15 cellular contexts compared by ENCODE assay signal in genomic region chr10:6958254-6958653, GRCh38.
DNase-seq lines count a peak whose midpoint lies in the region; ATAC-seq and TF ChIP-seq lines count a peak whose summit lies in the region.
"Had no signal": no experiment of that assay in that cellular context is flagged by ENCODE, and none has a peak within 500 bp of the region (broad histone marks: within the 10 kb centered on the region; RNA-seq: fewer than 3 reads in every experiment).

No MANE protein-coding gene starts in this region.

- peaks cover 0 to 4% (median 0%) of the 10 kb centered on the region in 5 donors for H3K27me3 Mint-ChIP-seq in naive thymus-derived CD4-positive, alpha-beta T cell
- H3K27me3 Mint-ChIP-seq in HFFc6 (ENCODE audit: insufficient read depth) = no peaks in the 10 kb centered on the region
- no peaks in the 10 kb centered on the region for H3K27me3 Mint-ChIP-seq in activated T-cell treated with anti-CD3 and anti-CD28 coated beads, Interleukin-2, amount 50 U/mL, for 72 hours (ENCODE audit: low read depth)

- H3K4me1 ChIP-seq in MM.1S (ENCODE audit: low read length) = peaks cover 22% of the 10 kb centered on the region
- H3K4me1 ChIP-seq in naive thymus-derived CD4-positive, alpha-beta T cell (ENCODE audit: control insufficient read depth in 2 of 2, insufficient read depth in 2 of 2, low read length in 2 of 2) = peaks cover 4 to 28% of the 10 kb centered on the region in 2 donors
- H3K4me1 ChIP-seq: body of pancreas had no signal

- H3K4me1 Mint-ChIP-seq in naive thymus-derived CD4-positive, alpha-beta T cell = peaks cover 0 to 18% (median 12%) of the 10 kb centered on the region in 7 donors
- no peaks in the 10 kb centered on the region for H3K4me1 Mint-ChIP-seq in HFFc6 (ENCODE audit: low read depth)
- H3K4me1 Mint-ChIP-seq in activated T-cell treated with anti-CD3 and anti-CD28 coated beads, Interleukin-2, amount 50 U/mL, for 72 hours (ENCODE audit: low read depth) = peaks cover 4% of the 10 kb centered on the region

- H3K9me3 ChIP-seq in MM.1S (replicated peaks; ENCODE audit: insufficient read depth, low read length) = no peaks in the 10 kb centered on the region
- H3K9me3 ChIP-seq in naive thymus-derived CD4-positive, alpha-beta T cell (ENCODE audit: control insufficient read depth in 2 of 3, low read length in 3 of 3) = no peaks in the 10 kb centered on the region
- H3K9me3 ChIP-seq: body of pancreas had no signal

- no peaks in the 10 kb centered on the region for H3K36me3 ChIP-seq in MM.1S (replicated peaks; ENCODE audit: insufficient read depth, low read length)
- H3K36me3 ChIP-seq in naive thymus-derived CD4-positive, alpha-beta T cell (ENCODE audit: control insufficient read depth in 2 of 3, insufficient read depth in 3 of 3, low read length in 3 of 3) = peaks cover 0 to 3% (median 0%) of the 10 kb centered on the region in 3 experiments

- peak; percentile 71 for ATAC-seq in naive thymus-derived CD4-positive, alpha-beta T cell
- no peak for ATAC-seq in activated T-cell treated with anti-CD3 and anti-CD28 coated beads, Interleukin-2, amount 50 U/mL, for 72 hours (replicated peaks in 1 of 2)
- ATAC-seq: body of pancreas, left cardiac atrium had no signal

- no peaks in the 10 kb centered on the region for H3K9me2 ChIP-seq in MM.1S (replicated peaks; ENCODE audit: insufficient read depth, low read length)

- CTCF ChIA-PET in naive thymus-derived CD4-positive, alpha-beta T cell (lab: Charles Lee) = no interaction called here

- TF ChIP-seq CTCF in MM.1S (IDR thresholded peaks at IDR 0.05; ENCODE audit: low read length) (peak; percentile 20), HFFc6 (IDR thresholded peaks at IDR 0.05) (no peak)

- DNase-seq in NCI-H146 (lab: John Stamatoyannopoulos, UW) (peak; percentile 14), NCI-H146 treated with DMSO at 0.1 percent for 48 hours (lab: John Stamatoyannopoulos, UW; ENCODE audit: unreplicated experiment) (no peak), MM.1S (peak; percentile 54), UCSD-AML1 (lab: John Stamatoyannopoulos, UW; ENCODE audit: unreplicated experiment) (peak; percentile 37), HFFc6 (no peak), DMS53 treated with DMSO at 0.1 percent for 48 hours (lab: John Stamatoyannopoulos, UW; ENCODE audit: unreplicated experiment) (no peak)
- DNase-seq in naive thymus-derived CD4-positive, alpha-beta T cell = no peak
- no peak for DNase-seq in activated T-cell treated with anti-CD3 and anti-CD28 coated beads, Interleukin-2, amount 50 U/mL, for 72 hours
- DNase-seq: CD4-positive, CD25-positive, alpha-beta regulatory T cell; dermis blood vessel endothelial cell; left cardiac atrium; NCI-H2081; NCI-H526 treated with DMSO at 0.1 percent for 48 hours had no signal

- intact Hi-C loops in naive thymus-derived CD4-positive, alpha-beta T cell (cut with micrococcal nuclease) = no loop called here

- no peaks in the 10 kb centered on the region for H3K27me3 ChIP-seq in MM.1S (replicated peaks; ENCODE audit: insufficient read depth, low read length)
- no peaks in the 10 kb centered on the region for H3K27me3 ChIP-seq in naive thymus-derived CD4-positive, alpha-beta T cell (ENCODE audit: control insufficient read depth in 2 of 2, insufficient read depth in 2 of 2, low read length in 2 of 2)
- H3K27me3 ChIP-seq: body of pancreas had no signal

- H4K20me1 ChIP-seq in MM.1S (ENCODE audit: insufficient read depth, low read length) = no peaks in the 10 kb centered on the region

- H3K79me2 ChIP-seq in MM.1S (ENCODE audit: low read length) = no peaks in the 10 kb centered on the region

- no peak overlapping the region for H3K4me3 ChIP-seq in MM.1S (ENCODE audit: low read length)
- no peak overlapping the region for H3K4me3 ChIP-seq in naive thymus-derived CD4-positive, alpha-beta T cell (ENCODE audit: low read length)
- H3K4me3 ChIP-seq: body of pancreas had no signal

- peaks cover 0 to 2% (median 0%) of the 10 kb centered on the region in 11 donors for H3K9me3 Mint-ChIP-seq in naive thymus-derived CD4-positive, alpha-beta T cell
- H3K9me3 Mint-ChIP-seq in HFFc6 = peaks cover 19% of the 10 kb centered on the region
- no peaks in the 10 kb centered on the region for H3K9me3 Mint-ChIP-seq in activated T-cell treated with anti-CD3 and anti-CD28 coated beads, Interleukin-2, amount 50 U/mL, for 72 hours
- H3K9me3 Mint-ChIP-seq: CD4-positive, CD25-positive, alpha-beta regulatory T cell had no signal

- H2AFZ ChIP-seq in MM.1S (ENCODE audit: low read length) = no peak overlapping the region

- POLR2A ChIA-PET in naive thymus-derived CD4-positive, alpha-beta T cell (lab: Charles Lee) = no interaction called here

- H3K9ac ChIP-seq in MM.1S (ENCODE audit: low read length) = no peak overlapping the region

- H3K4me3 Mint-ChIP-seq in naive thymus-derived CD4-positive, alpha-beta T cell = no peak overlapping the region
- no peak overlapping the region for H3K4me3 Mint-ChIP-seq in HFFc6
- H3K4me3 Mint-ChIP-seq in activated T-cell treated with anti-CD3 and anti-CD28 coated beads, Interleukin-2, amount 50 U/mL, for 72 hours = no peak overlapping the region
- H3K4me3 Mint-ChIP-seq: CD4-positive, CD25-positive, alpha-beta regulatory T cell had no signal

- peak overlapping the region; percentile 46; the same call in 1 of the 2 replicates for H3K27ac ChIP-seq in MM.1S (ENCODE audit: low read length)
- no peak overlapping the region for H3K27ac ChIP-seq in naive thymus-derived CD4-positive, alpha-beta T cell (ENCODE audit: low read depth, low read length)
- H3K27ac ChIP-seq: 22Rv1, body of pancreas had no signal

- H3K36me3 Mint-ChIP-seq in naive thymus-derived CD4-positive, alpha-beta T cell = no peaks in the 10 kb centered on the region
- no peaks in the 10 kb centered on the region for H3K36me3 Mint-ChIP-seq in HFFc6 (ENCODE audit: low read depth)
- H3K36me3 Mint-ChIP-seq in activated T-cell treated with anti-CD3 and anti-CD28 coated beads, Interleukin-2, amount 50 U/mL, for 72 hours (ENCODE audit: insufficient read depth in 2 of 2) = no peaks in the 10 kb centered on the region
- H3K36me3 Mint-ChIP-seq: CD4-positive, CD25-positive, alpha-beta regulatory T cell had no signal

- peak overlapping the region in 1 of 9 donors; percentile 41 for H3K27ac Mint-ChIP-seq in naive thymus-derived CD4-positive, alpha-beta T cell
- H3K27ac Mint-ChIP-seq in HFFc6 = no peak overlapping the region
- no peak overlapping the region for H3K27ac Mint-ChIP-seq in activated T-cell treated with anti-CD3 and anti-CD28 coated beads, Interleukin-2, amount 50 U/mL, for 72 hours
- H3K27ac Mint-ChIP-seq: CD4-positive, CD25-positive, alpha-beta regulatory T cell had no signal

- peaks cover 9% of the 10 kb centered on the region; the same call in 1 of the 2 replicates for H3F3A ChIP-seq in MM.1S (ENCODE audit: insufficient read depth, low read length)

- H3K4me2 ChIP-seq in MM.1S (ENCODE audit: low read depth, low read length) = peak overlapping the region; percentile 28

Comparison
In these comparisons a context has a peak if more than half of its experiments do, and no peak if none do; other contexts are left out.
1. DNase-seq: peak in NCI-H146 (single experiment), MM.1S (single experiment) and UCSD-AML1 (single experiment); none in NCI-H146 treated with DMSO at 0.1 percent for 48 hours (single experiment), naive thymus-derived CD4-positive, alpha-beta T cell (0 of 9), HFFc6 (single experiment), activated T-cell treated with anti-CD3 and anti-CD28 coated beads, Interleukin-2, amount 50 U/mL, for 72 hours (0 of 2) and DMS53 treated with DMSO at 0.1 percent for 48 hours (single experiment).